In genomic region chr18:28916436-28916835, GRCh38 we compare ENCODE assay signal across 22 cellular contexts.
"Had no signal": no experiment of that assay in that cellular context is flagged by ENCODE, and none has a peak within 500 bp of the region (broad histone marks: within the 10 kb centered on the region; RNA-seq: fewer than 3 reads in every experiment).

No MANE protein-coding gene starts in this region.

- ATAC-seq: mucosa of descending colon; naive thymus-derived CD4-positive, alpha-beta T cell; natural killer cell treated with Interleukin-12 subunit alpha and Interleukin-12 subunit beta and Interleukin-15 and Interleukin-18, amount 100 ng/mL, for 72 hours; right cardiac atrium; sciatic nerve; stimulated activated memory B cell treated with anti-CD40 and anti-IgM and Interleukin-4, amounts not matched to agents 10 μg/mL and 1 μg/mL and 100 μg/mL, for 72 hours; stimulated activated naive CD8-positive, alpha-beta T cell treated with anti-CD3 and anti-CD28 coated beads, Interleukin-15, amount 100 ng/mL, for 72 hours had no signal

- H3K27me3 ChIP-seq: hepatocyte, spleen, tibial nerve, uterus had no signal

- H3K4me1 ChIP-seq: left ventricle myocardium inferior, spleen, tibial nerve, uterus had no signal

- H3K4me2 ChIP-seq: hepatocyte had no signal

- H3K36me3 ChIP-seq: left ventricle myocardium inferior, ovary, spleen, tibial nerve, uterus had no signal

- H3K4me3 ChIP-seq: hepatocyte, left ventricle myocardium inferior, lung, mucosa of descending colon, ovary, skin epidermis, spleen, tibial nerve, uterus had no signal

- H3K79me2 ChIP-seq: hepatocyte had no signal

- H3K27ac ChIP-seq: hepatocyte, left ventricle myocardium inferior, ovary, skin epidermis, spleen, tibial nerve, uterus had no signal

- H3K27ac Mint-ChIP-seq: naive thymus-derived CD4-positive, alpha-beta T cell; natural killer cell treated with Interleukin-12 subunit alpha and Interleukin-12 subunit beta and Interleukin-15 and Interleukin-18, amount 100 ng/mL, for 72 hours; progenitor cell of endocrine pancreas; stimulated activated memory B cell treated with anti-CD40 and anti-IgM and Interleukin-4, amounts not matched to agents 10 μg/mL and 1 μg/mL and 100 μg/mL, for 72 hours; stimulated activated naive CD8-positive, alpha-beta T cell treated with anti-CD3 and anti-CD28 coated beads, Interleukin-15, amount 100 ng/mL, for 72 hours; type B pancreatic cell had no signal

- H3K36me3 Mint-ChIP-seq: stimulated activated memory B cell treated with anti-CD40 and anti-IgM and Interleukin-4, amounts not matched to agents 10 μg/mL and 1 μg/mL and 100 μg/mL, for 72 hours; type B pancreatic cell had no signal

- H3K4me1 Mint-ChIP-seq: stimulated activated memory B cell treated with anti-CD40 and anti-IgM and Interleukin-4, amounts not matched to agents 10 μg/mL and 1 μg/mL and 100 μg/mL, for 72 hours; stimulated activated naive CD8-positive, alpha-beta T cell treated with anti-CD3 and anti-CD28 coated beads, Interleukin-15, amount 100 ng/mL, for 72 hours had no signal

- DNase-seq: islet precursor cell; left ventricle myocardium inferior; midbrain; mucosa of descending colon; naive thymus-derived CD4-positive, alpha-beta T cell; ovary; right cardiac atrium; spleen; stimulated activated CD4-positive, alpha-beta T cell treated with anti-CD3 and anti-CD28 coated beads, Interleukin-4, amount 100 ng/mL, for 24 hours; stimulated activated naive CD4-positive, alpha-beta T cell treated with Interleukin-2 at 50 U/mL for 16 hours; stimulated activated naive CD8-positive, alpha-beta T cell treated with anti-CD3 and anti-CD28 coated beads, Interleukin-15, amount 100 ng/mL, for 72 hours; substantia nigra; uterus had no signal

- H3K4me3 Mint-ChIP-seq: naive thymus-derived CD4-positive, alpha-beta T cell; natural killer cell treated with Interleukin-12 subunit alpha and Interleukin-12 subunit beta and Interleukin-15 and Interleukin-18, amount 100 ng/mL, for 72 hours; stimulated activated memory B cell treated with anti-CD40 and anti-IgM and Interleukin-4, amounts not matched to agents 10 μg/mL and 1 μg/mL and 100 μg/mL, for 72 hours; stimulated activated naive CD8-positive, alpha-beta T cell treated with anti-CD3 and anti-CD28 coated beads, Interleukin-15, amount 100 ng/mL, for 72 hours; type B pancreatic cell had no signal

- H3K9me3 ChIP-seq: ovary, uterus had no signal

- H3K27me3 Mint-ChIP-seq: naive thymus-derived CD4-positive, alpha-beta T cell; natural killer cell treated with Interleukin-12 subunit alpha and Interleukin-12 subunit beta and Interleukin-15 and Interleukin-18, amount 100 ng/mL, for 72 hours; progenitor cell of endocrine pancreas; stimulated activated memory B cell treated with anti-CD40 and anti-IgM and Interleukin-4, amounts not matched to agents 10 μg/mL and 1 μg/mL and 100 μg/mL, for 72 hours; stimulated activated naive CD8-positive, alpha-beta T cell treated with anti-CD3 and anti-CD28 coated beads, Interleukin-15, amount 100 ng/mL, for 72 hours; type B pancreatic cell had no signal

- H2AFZ ChIP-seq: hepatocyte had no signal
